In genomic region chr16:57736419-57737281, GRCh38 we compare ENCODE assay signal across 7 cellular contexts. TPM values are rescaled to one million over a fixed set of nuclear protein-coding genes. Genes with fewer than 3 reads are reported as not detected.
DNase-seq lines count a peak whose midpoint lies in the region; ATAC-seq and TF ChIP-seq lines count a peak whose summit lies in the region.

No MANE protein-coding gene starts in this region.

- peak overlapping the region; percentile 55 for H3K27ac ChIP-seq in VCaP

- peaks cover 1% of the 10 kb centered on the region for H3K36me3 ChIP-seq in GM06990 (ENCODE audit: control insufficient read depth, insufficient read depth, low read length)

- ATAC-seq in GM21515 (IDR thresholded peaks at IDR 0.05; ENCODE audit: unreplicated experiment), result no peak

- intact Hi-C loops in lower leg skin (cut with DNase I; ENCODE audit: low total_unique reads), result no loop called here

- TF ChIP-seq CTCF in GM06990 (IDR thresholded peaks at IDR 0.05; ENCODE audit: insufficient read depth, low read length, poor library complexity, severe bottlenecking), result no peak
- peak; percentile 36 for TF ChIP-seq CTCF in VCaP (conservative IDR thresholded peaks at IDR 0.05)
- TF ChIP-seq CTCF in lower leg skin (IDR thresholded peaks at IDR 0.05), result no peak

- peak overlapping the region; percentile 94 for H3K4me3 ChIP-seq in GM06990 (replicated peaks; ENCODE audit: low read depth, low read length)
- peak overlapping the region; percentile 58 for H3K4me3 ChIP-seq in lower leg skin (ENCODE audit: low read depth, poor library complexity, severe bottlenecking)

- no peak for TF ChIP-seq POLR2A in lower leg skin (IDR thresholded peaks at IDR 0.05)

- H3K27me3 ChIP-seq in GM06990 (replicated peaks; ENCODE audit: control insufficient read depth, insufficient read depth, low read length), result no peaks in the 10 kb centered on the region

- no peak for DNase-seq in GM06990 (ENCODE audit: extremely low read depth, insufficient read length)
- DNase-seq in NCI-H1092 treated with DMSO at 0.1 percent for 48 hours (lab: John Stamatoyannopoulos, UW), result peak; percentile 44
- peak; percentile 40 for DNase-seq in dedifferentiated amniotic fluid mesenchymal stem cell (ENCODE audit: extremely low spot score)
- peak in 1 of 2 donors; percentile 90 for DNase-seq in lower leg skin (ENCODE audit: low spot score in 2 of 2)
- peak; percentile 17 to 19 for DNase-seq in stimulated activated CD8-positive, alpha-beta memory T cell treated with anti-CD3 and anti-CD28 coated beads, Interleukin-7, amount 100 ng/mL, for 4 hours (ENCODE audit: low read depth in 2 of 2)

- 4 to 6% methylated on average over 21 of the region's 21 CpGs for WGBS in lower leg skin, 2 donors

RNA-seq across cellular contexts. Expression of gene KATNB1, which starts 1.1 kb away (rescaled TPM):
- total RNA-seq in lower leg skin, result 10 to 100 TPM; 30.6 to 54.9 (median 41.1) TPM

RNA-seq across cellular contexts. Expression of gene DRC7, which starts 42.0 kb away (rescaled TPM):
- total RNA-seq in lower leg skin, result not detected
